ENCODE assay signal across 2 cellular contexts in genomic region chr7:100478966-100479660, GRCh38.
TF ChIP-seq lines count a peak whose summit lies in the region.

TSS of gene TSC22D4 (minus strand) at chr7:100479214. CDS start at chr7:100478038, 1,176 bp downstream.

TF ChIP-seq in HCT116, 20 proteins besides CTCF, POLR2A, EP300 and RAD21:
- TF ChIP-seq SIN3A (IDR thresholded peaks at IDR 0.05; ENCODE audit: low read depth) = no peak
- TF ChIP-seq ZBTB33 (IDR thresholded peaks at IDR 0.05; ENCODE audit: extremely low read depth, insufficient replicate concordance, low read length) = no peak
- no peak for TF ChIP-seq JUND (IDR thresholded peaks at IDR 0.05)
- TF ChIP-seq TCF7L2 (IDR thresholded peaks at IDR 0.05; ENCODE audit: borderline replicate concordance, extremely low read depth, insufficient read depth, insufficient read length) = no peak
- 0 out of 2 replicates have a peak, but pooled peaks have one; percentile 24 for TF ChIP-seq ZFX (IDR thresholded peaks at IDR 0.05)
- TF ChIP-seq POLR2AphosphoS5 (IDR thresholded peaks at IDR 0.05; ENCODE audit: low read depth, low read length) = peak; percentile 77
- no peak for TF ChIP-seq SRF (IDR thresholded peaks at IDR 0.05; ENCODE audit: low read depth)

TF ChIP-seq in SK-N-SH, 30 proteins besides CTCF, POLR2A, EP300 and RAD21:
- TF ChIP-seq NRF1 (IDR thresholded peaks at IDR 0.05; ENCODE audit: low read depth, low read length) (no peak), NFIC (IDR thresholded peaks at IDR 0.05; ENCODE audit: borderline replicate concordance) (peak; percentile 99), TEAD4 (IDR thresholded peaks at IDR 0.05; ENCODE audit: borderline replicate concordance, insufficient read depth) (0 out of 2 replicates have a peak, but pooled peaks have one; percentile 18), EZH2phosphoT487 (IDR thresholded peaks at IDR 0.05; ENCODE audit: borderline replicate concordance, low read depth) (no peak), JUND (IDR thresholded peaks at IDR 0.05) (no peak), GABPA (IDR thresholded peaks at IDR 0.05; ENCODE audit: low read depth) (peak; percentile 75), USF1 (IDR thresholded peaks at IDR 0.05; ENCODE audit: borderline replicate concordance, low read depth) (peak; percentile 74), PBX3 (IDR thresholded peaks at IDR 0.05) (peak; percentile 53), TCF12 (IDR thresholded peaks at IDR 0.05) (peak; percentile 63; the same call in 1 of the 2 replicates), ELF1 (IDR thresholded peaks at IDR 0.05) (peak; percentile 93), RCOR1 (IDR thresholded peaks at IDR 0.05; ENCODE audit: low read length) (peak; percentile 25; the same call in 1 of the 2 replicates), FOXJ3 (CRISPR knock-in tag; IDR thresholded peaks at IDR 0.05) (0 out of 2 replicates have a peak, but pooled peaks have one; percentile 8), MXI1 (IDR thresholded peaks at IDR 0.05; ENCODE audit: low read depth, low read length) (peak; percentile 79), MAX (IDR thresholded peaks at IDR 0.05; ENCODE audit: low read depth) (peak; percentile 71), POLR2AphosphoS5 (IDR thresholded peaks at IDR 0.05; ENCODE audit: low read depth, low read length) (peak; percentile 87), SMC3 (IDR thresholded peaks at IDR 0.05; ENCODE audit: low read depth, low read length) (peak; percentile 20; the same call in 1 of the 2 replicates), FOXM1 (IDR thresholded peaks at IDR 0.05; ENCODE audit: low read depth) (no peak), CHD2 (IDR thresholded peaks at IDR 0.05; ENCODE audit: low read length, partially characterized antibody) (peak; percentile 75), SIN3A (IDR thresholded peaks at IDR 0.05; ENCODE audit: borderline replicate concordance, low read depth, low read length) (peak; percentile 96; the same call in 1 of the 2 replicates), GATA2 (CRISPR knock-in tag; IDR thresholded peaks at IDR 0.05) (no peak), FOSL2 (IDR thresholded peaks at IDR 0.05; ENCODE audit: borderline replicate concordance, low read depth) (no peak), USF2 (IDR thresholded peaks at IDR 0.05; ENCODE audit: borderline replicate concordance, low read depth, low read length) (no peak), TAF1 (IDR thresholded peaks at IDR 0.05; ENCODE audit: borderline replicate concordance, low read depth, low read length) (peak; percentile 67), YY1 (IDR thresholded peaks at IDR 0.05; ENCODE audit: low read depth) (peak; percentile 54; the same call in 1 of the 2 replicates)
